Comparison of ENCODE assay signal across 18 cellular contexts in the genomic region with DNA sequence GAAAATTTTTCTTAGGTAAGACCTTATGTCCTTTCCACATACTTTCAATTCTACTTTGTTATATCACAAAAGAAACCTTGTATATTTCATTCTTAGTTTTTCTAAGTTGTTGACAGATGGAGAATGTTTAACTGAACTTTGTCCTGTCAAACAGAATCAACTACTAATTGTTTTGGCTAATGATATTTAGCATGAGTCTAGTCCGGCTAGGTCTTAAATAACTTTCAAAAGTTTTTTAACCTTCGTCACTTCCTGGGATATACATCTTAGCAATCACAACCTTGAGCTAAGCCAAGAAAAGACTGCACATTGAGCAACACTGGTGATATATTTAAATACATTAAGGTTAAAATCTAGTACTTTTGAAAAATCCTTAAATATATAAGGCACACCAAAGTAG.
"Had no signal": no experiment of that assay in that cellular context is flagged by ENCODE, and none has a peak within 500 bp of the region (broad histone marks: within the 10 kb centered on the region; RNA-seq: fewer than 3 reads in every experiment).

No MANE protein-coding gene starts in this region.

- H3K27me3 ChIP-seq: adrenal gland, cardiac muscle cell, tibial nerve, vagina had no signal

- ATAC-seq: activated T-cell treated with anti-CD3 and anti-CD28 coated beads, Interleukin-2, amount 50 U/mL, for 72 hours had no signal

- H3K27ac ChIP-seq: adrenal gland, cardiac muscle cell, tibial nerve, vagina, WERI-Rb-1 had no signal

- DNase-seq: activated CD4-positive, alpha-beta T cell treated with anti-CD3 and anti-CD28 coated beads for 1 hour; activated CD8-positive, alpha-beta memory T cell treated with anti-CD3 and anti-CD28 coated beads for 24 hours; activated CD8-positive, alpha-beta memory T cell treated with anti-CD3 and anti-CD28 coated beads, Interleukin-2, amount 50 U/mL, for 48 hours; activated effector memory CD4-positive, alpha-beta T cell treated with anti-CD3 and anti-CD28 coated beads, Interleukin-2, amount 50 U/mL, for 16 hours; activated T-cell treated with anti-CD3 and anti-CD28 coated beads, Interleukin-2, amount 50 U/mL, for 72 hours; adrenal gland; erythroblast; nephron progenitor cell; occipital lobe; stimulated activated CD4-positive, alpha-beta T cell treated with anti-CD3 and anti-CD28 coated beads, Interleukin-15, amount 100 ng/mL, for 24 hours; stimulated activated CD4-positive, alpha-beta T cell treated with anti-CD3 and anti-CD28 coated beads, Interleukin-2, amount 100 ng/mL, for 48 hours; T-helper 2 cell; WERI-Rb-1 had no signal

- H3K36me3 ChIP-seq: adrenal gland, cardiac muscle cell, tibial nerve, vagina, WERI-Rb-1 had no signal

- H3K4me1 Mint-ChIP-seq: nephron progenitor cell had no signal

- H3K4me1 ChIP-seq: adrenal gland, tibial nerve, vagina had no signal

- H3K4me3 Mint-ChIP-seq: activated naive CD4-positive, alpha-beta T cell treated with anti-CD3 and anti-CD28 coated beads, Interleukin-2, amount 50 U/mL, for 24 hours; activated T-cell treated with anti-CD3 and anti-CD28 coated beads, Interleukin-2, amount 50 U/mL, for 72 hours; nephron progenitor cell; stimulated activated naive CD8-positive, alpha-beta T cell treated with anti-CD3 and anti-CD28 coated beads, Interleukin-15, Interleukin-2, amounts not matched to agents 100 ng/mL and 50 ng/mL, for 24 hours had no signal

- H3K27me3 Mint-ChIP-seq: activated naive CD4-positive, alpha-beta T cell treated with anti-CD3 and anti-CD28 coated beads, Interleukin-2, amount 50 U/mL, for 24 hours; stimulated activated naive CD8-positive, alpha-beta T cell treated with anti-CD3 and anti-CD28 coated beads, Interleukin-15, Interleukin-2, amounts not matched to agents 100 ng/mL and 50 ng/mL, for 24 hours had no signal

- H3K9me3 Mint-ChIP-seq: activated naive CD4-positive, alpha-beta T cell treated with anti-CD3 and anti-CD28 coated beads, Interleukin-2, amount 50 U/mL, for 24 hours; nephron progenitor cell; stimulated activated naive CD8-positive, alpha-beta T cell treated with anti-CD3 and anti-CD28 coated beads, Interleukin-15, Interleukin-2, amounts not matched to agents 100 ng/mL and 50 ng/mL, for 24 hours had no signal

- H3K9me3 ChIP-seq: adrenal gland, tibial nerve, vagina had no signal

- H3K27ac Mint-ChIP-seq: activated T-cell treated with anti-CD3 and anti-CD28 coated beads, Interleukin-2, amount 50 U/mL, for 72 hours; nephron progenitor cell; stimulated activated naive CD8-positive, alpha-beta T cell treated with anti-CD3 and anti-CD28 coated beads, Interleukin-15, Interleukin-2, amounts not matched to agents 100 ng/mL and 50 ng/mL, for 24 hours had no signal

- H3K4me3 ChIP-seq: adrenal gland, cardiac muscle cell, tibial nerve, vagina had no signal
